15 cellular contexts compared by ENCODE assay signal in the genomic region with DNA sequence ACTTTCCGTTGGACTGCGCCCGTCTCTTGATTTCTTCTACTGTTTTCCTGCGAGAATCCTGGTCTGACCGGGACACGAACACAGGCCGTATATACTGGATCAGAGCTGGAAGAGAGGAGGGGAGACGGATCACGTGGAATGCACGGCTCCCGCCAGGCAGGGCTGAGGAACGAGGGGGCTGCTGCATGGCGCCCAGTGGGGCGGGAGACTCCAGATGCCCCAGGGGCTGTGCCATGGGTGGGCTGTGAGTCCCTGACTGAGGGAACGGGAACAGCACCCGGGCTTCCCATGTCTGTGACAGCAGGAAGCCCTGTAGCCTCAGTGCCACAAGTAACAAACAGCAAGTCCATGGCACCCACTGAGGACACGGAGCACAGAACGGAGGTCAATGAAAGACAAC. TPM values are rescaled to one million over a fixed set of nuclear protein-coding genes. Genes with fewer than 3 reads are reported as not detected.
DNase-seq lines count a peak whose midpoint lies in the region; ATAC-seq, FAIRE-seq and TF ChIP-seq lines count a peak whose summit lies in the region.
"Had no signal": no experiment of that assay in that cellular context is flagged by ENCODE, and none has a peak within 500 bp of the region (broad histone marks: within the 10 kb centered on the region; RNA-seq: fewer than 3 reads in every experiment).

No MANE protein-coding gene starts in this region.

- H4K20me1 ChIP-seq in IMR-90 (ENCODE audit: insufficient read depth, low read length) (peaks cover 26% of the 10 kb centered on the region), GM12878 (ENCODE audit: control insufficient read depth, insufficient read depth) (no peaks in the 10 kb centered on the region)

- SMC1A ChIA-PET in GM12878 (lab: Charles Lee; ENCODE audit: uncharacterized antibody, unreplicated experiment): interaction anchor here (1.0 to 9.4 kb wide), 5 partner anchors 8 to 47 kb away, joined by 4 to 93 read pairs (median 16); no protein-coding TSS in a partner anchor

- H3K9ac ChIP-seq in IMR-90 (ENCODE audit: low read depth, low read length) (no peak overlapping the region), GM12878 (ENCODE audit: control insufficient read depth, insufficient read depth, low read length) (peak overlapping the region; percentile 90), skeletal muscle satellite cell (ENCODE audit: low read depth, low read length) (no peak overlapping the region)

- POLR2A ChIA-PET in IMR-90 (lab: Charles Lee; ENCODE audit: unreplicated experiment) (no interaction called here), GM12878 (lab: Charles Lee) (interaction anchor here (0.7 to 10.2 kb wide), 6 partner anchors 8 to 34 kb away, joined by 3 to 108 read pairs (median 14); partner anchors contain the start of gene LPCAT1)

- peaks cover 7% of the 10 kb centered on the region; the same call in 1 of the 2 replicates for H3K4me1 ChIP-seq in IMR-90 (ENCODE audit: control insufficient read depth, insufficient read depth, low read length)
- H3K4me1 ChIP-seq in GM12878 (ENCODE audit: control insufficient read depth, insufficient read depth, low read length): peaks cover 84% of the 10 kb centered on the region
- H3K4me1 ChIP-seq in skeletal muscle satellite cell (ENCODE audit: control insufficient read depth, insufficient read depth, low read length): peaks cover 13% of the 10 kb centered on the region

- TF ChIP-seq CTCF in IMR-90 (conservative IDR thresholded peaks at IDR 0.05; ENCODE audit: low read depth, low read length) (no peak), GM12878 (IDR thresholded peaks at IDR 0.05 in 2 of 3, conservative IDR thresholded peaks at IDR 0.05 in 1 of 3; ENCODE audit: control insufficient read depth in 2 of 3, extremely low read depth in 1 of 3, insufficient read depth in 1 of 3, low read depth in 3 of 3, low read length in 3 of 3) (no peak)

- H2AK5ac ChIP-seq in IMR-90 (ENCODE audit: low read depth, low read length): peak overlapping the region; percentile 24

- intact Hi-C loops in IMR-90 (cut with micrococcal nuclease) (no loop called here), GM12878 (cut with micrococcal nuclease; ENCODE audit: unreplicated experiment) (loop anchor here (1.0 to 10.0 kb wide), 5 partner anchors 9 to 145 kb away; partner anchors contain the start of genes CLPTM1L and LPCAT1)

- no peak for FAIRE-seq in GM12878 (lab: Jason Lieb, UNC)

- H3K4me3 ChIP-seq in GM08714 (ENCODE audit: low read length): peak overlapping the region; percentile 4; the same call in 1 of the 2 replicates
- no peak overlapping the region for H3K4me3 ChIP-seq in IMR-90 (ENCODE audit: insufficient read depth, low read depth, low read length)
- H3K4me3 ChIP-seq in GM12878: peak overlapping the region; percentile 75
- H3K4me3 ChIP-seq in skeletal muscle satellite cell (ENCODE audit: low read length): no peak overlapping the region
- H3K4me3 ChIP-seq: dorsolateral prefrontal cortex had no signal

- BruUV-seq in IMR-90 (replicated peaks; lab: Mats Ljungman, UMichigan): no TSS peak
- BruUV-seq in GM12878 (replicated peaks; lab: Mats Ljungman, UMichigan): TSS peak; percentile 71

- no peak for TF ChIP-seq EP300 in GM12878 (IDR thresholded peaks at IDR 0.05; ENCODE audit: borderline replicate concordance in 1 of 2, control insufficient read depth in 1 of 2, low read depth in 2 of 2, low read length in 2 of 2)

- H2BK120ac ChIP-seq in IMR-90 (ENCODE audit: low read depth, low read length): no peak overlapping the region

- H3K4me2 ChIP-seq in IMR-90 (ENCODE audit: low read depth, low read length) (no peak overlapping the region), GM12878 (ENCODE audit: control insufficient read depth, insufficient read depth) (peak overlapping the region; percentile 95), skeletal muscle satellite cell (ENCODE audit: low read length) (peak overlapping the region; percentile 28)

- no peak overlapping the region for H4K8ac ChIP-seq in IMR-90 (ENCODE audit: low read depth in 2 of 2, low read length in 2 of 2)

- H3K4ac ChIP-seq in IMR-90 (ENCODE audit: low read depth, low read length): peak overlapping the region; percentile 8; the same call in 1 of the 2 replicates

- DNase-seq in IMR-90 (no peak), GM12878 (ENCODE audit: low read depth, low spot score) (no peak), COLO668 (lab: John Stamatoyannopoulos, UW; ENCODE audit: unreplicated experiment) (no peak), NAMALWA (ENCODE audit: low spot score) (no peak)
- DNase-seq: dorsolateral prefrontal cortex; H7; NCI-H1092 treated with DMSO at 0.1 percent for 48 hours; NCI-H2171; stimulated activated CD4-positive, alpha-beta T cell treated with anti-CD3 and anti-CD28 coated beads, Interleukin-12 subunit alpha, Interleukin-12 subunit beta, amount 100 ng/mL, for 4 hours; substantia nigra had no signal

- H3K27ac ChIP-seq in IMR-90 (ENCODE audit: insufficient read depth, low read length) (peak overlapping the region; percentile 36), GM12878 (ENCODE audit: control insufficient read depth, insufficient read depth) (peak overlapping the region; percentile 98)

- no peak overlapping the region for H2BK15ac ChIP-seq in IMR-90 (ENCODE audit: low read depth, low read length)

- H4K5ac ChIP-seq in IMR-90 (ENCODE audit: low read depth, low read length): no peak overlapping the region

- peak overlapping the region; percentile 2 for H2BK5ac ChIP-seq in IMR-90 (ENCODE audit: low read depth, low read length, poor library complexity, severe bottlenecking)

- no peak overlapping the region for H4K91ac ChIP-seq in IMR-90 (ENCODE audit: insufficient read depth, low read depth, low read length)

- H2BK20ac ChIP-seq in IMR-90 (ENCODE audit: low read depth, low read length): no peak overlapping the region

- H3K23ac ChIP-seq in IMR-90 (ENCODE audit: low read depth, low read length): no peak overlapping the region

- no peaks in the 10 kb centered on the region for H3K9me3 ChIP-seq in IMR-90 (ENCODE audit: control insufficient read depth, insufficient read depth, low read length)
- H3K9me3 ChIP-seq in GM12878 (replicated peaks; ENCODE audit: control insufficient read depth, insufficient read depth, low read length): no peaks in the 10 kb centered on the region
- no peaks in the 10 kb centered on the region for H3K9me3 ChIP-seq in skeletal muscle satellite cell (replicated peaks; ENCODE audit: low read length)

- no peak overlapping the region for H3K14ac ChIP-seq in IMR-90 (replicated peaks; ENCODE audit: low read depth, low read length)

- no peak overlapping the region for H3K18ac ChIP-seq in IMR-90 (ENCODE audit: low read depth, low read length)

- 0 out of 2 replicates have a peak, but pooled peaks cover 2% of the 10 kb centered on the region for H3K9me1 ChIP-seq in IMR-90 (ENCODE audit: insufficient read depth, low read length)

- TF ChIP-seq POLR2A in IMR-90 (IDR thresholded peaks at IDR 0.05; ENCODE audit: low read depth, low read length) (no peak), GM12878 (IDR thresholded peaks at IDR 0.05; ENCODE audit: low read depth, low read length) (peak; percentile 30; the same call in 1 of the 2 replicates)

- H3K27me3 ChIP-seq in IMR-90 (ENCODE audit: control insufficient read depth, insufficient read depth, low read length) (no peaks in the 10 kb centered on the region), GM12878 (replicated peaks in 1 of 2; ENCODE audit: control insufficient read depth in 2 of 2, insufficient read depth in 2 of 2, low read length in 1 of 2) (no peaks in the 10 kb centered on the region), skeletal muscle satellite cell (ENCODE audit: control insufficient read depth, insufficient read depth, low read length) (no peaks in the 10 kb centered on the region)
- H3K27me3 ChIP-seq: dorsolateral prefrontal cortex had no signal

- H3K79me1 ChIP-seq in IMR-90 (ENCODE audit: low read depth in 1 of 2, low read length in 2 of 2): peaks cover 10 to 20% of the 10 kb centered on the region in 2 experiments

- ATAC-seq in IMR-90 (ENCODE audit: low read depth): no peak
- no peak for ATAC-seq in GM12878
- no peak for ATAC-seq in GM19395 (IDR thresholded peaks at IDR 0.05; ENCODE audit: unreplicated experiment)
- ATAC-seq in GM19351 (IDR thresholded peaks at IDR 0.05; ENCODE audit: unreplicated experiment): no peak

- peak overlapping the region; percentile 10 for H2AK9ac ChIP-seq in IMR-90 (replicated peaks; ENCODE audit: low read depth, low read length, poor library complexity)

- CTCF ChIA-PET in IMR-90 (lab: Yijun Ruan, JAX) (no interaction called here), GM12878 (lab: Yijun Ruan, JAX) (interaction anchor here (1.1 to 4.5 kb wide), 7 partner anchors 8 to 154 kb away, joined by 4 to 43 read pairs (median 11); partner anchors contain the start of gene LPCAT1)

- H3K36me3 ChIP-seq in IMR-90 (ENCODE audit: control insufficient read depth, insufficient read depth, low read length): peaks cover 81% of the 10 kb centered on the region
- peaks cover 21 to 35% of the 10 kb centered on the region in 2 experiments for H3K36me3 ChIP-seq in GM12878 (ENCODE audit: control insufficient read depth in 2 of 2, insufficient read depth in 2 of 2, low read length in 1 of 2)
- H3K36me3 ChIP-seq in skeletal muscle satellite cell (ENCODE audit: insufficient read depth, low read length): peaks cover 75% of the 10 kb centered on the region

- no peak for TF ChIP-seq RAD21 in IMR-90 (IDR thresholded peaks at IDR 0.05; ENCODE audit: low read length)
- no peak for TF ChIP-seq RAD21 in GM12878 (IDR thresholded peaks at IDR 0.05; ENCODE audit: insufficient read depth, low read depth, low read length)

- no peak overlapping the region for H3K56ac ChIP-seq in IMR-90 (ENCODE audit: extremely low read depth, insufficient read depth, low read length)

- dilution Hi-C loops in IMR-90 (cut with HindIII; ENCODE audit: low sequenced_read_pairs, unreplicated experiment): no loop called here

- H3K79me2 ChIP-seq in GM12878 (ENCODE audit: control insufficient read depth, insufficient read depth, low read length): peaks cover 89% of the 10 kb centered on the region

- no peak overlapping the region for H2AFZ ChIP-seq in IMR-90 (replicated peaks; ENCODE audit: low read length, poor library complexity)
- H2AFZ ChIP-seq in GM12878 (ENCODE audit: control insufficient read depth, low read depth, low read length): no peak overlapping the region

- RAD21 ChIA-PET in GM12878 (lab: Charles Lee; ENCODE audit: unreplicated experiment): interaction anchor here (0.7 to 4.3 kb wide), 6 partner anchors 9 to 111 kb away, joined by 3 to 36 read pairs (median 9); no protein-coding TSS in a partner anchor

- in situ Hi-C loops in IMR-90 (cut with MboI; ENCODE audit: low sequenced_read_pairs) (loop anchor here (10.0 kb wide), 1 partner anchor 155 kb away; no protein-coding TSS in a partner anchor), GM12878 (cut with MboI) (loop anchor here (5.0 kb wide), 1 partner anchor 308 kb away; the partner anchor contains the start of gene MRPL36)

- WGBS in IMR-90 (ENCODE audit: extremely low coverage in 2 of 2, insufficient read length in 1 of 2), 2 experiments: 93% methylated on average over 15 of the region's 18 CpGs; no CpG with 5 or more reads in 1 of the 2 experiments
- 11% methylated on average over 18 of the region's 18 CpGs for WGBS in GM12878 (ENCODE audit: insufficient coverage, insufficient replicate concordance, low lambda C conversion rate, missing lambda C conversion rate)

RNA-seq across cellular contexts. Expression of gene LPCAT1, which starts 34.0 kb away (rescaled TPM):
- 17.7 and 22.2 TPM in 2 replicates for total RNA-seq in IMR-90 (2012; rRNA removed)
- 31.5 and 33.6 TPM in 2 replicates for polyA plus RNA-seq in IMR-90 (2012; rRNA removed)
- polyA plus RNA-seq in IMR-90 (2012; cell fraction: cytosol; rRNA removed): 38.2 and 38.4 TPM in 2 replicates
- polyA plus RNA-seq in IMR-90 (2012; cell fraction: nucleus; rRNA removed; ENCODE audit: low replicate concordance): 63.9 and 71.1 TPM in 2 replicates
- 365 and 373 TPM in 2 replicates for total RNA-seq in GM12878 (2013; cell fraction: nucleolus; rRNA removed)
- 67.6 and 74.7 TPM in 2 replicates for total RNA-seq in GM12878 (2014; rRNA removed)
- 58.9 and 59.4 TPM in 2 replicates for total RNA-seq in GM12878 (2014; rRNA removed; fragmentation: Illumina TruSeq; extraction: Trizol)
- 109 TPM in 2 replicates for total RNA-seq in GM12878 (2021)
- 26.1 TPM for polyA plus RNA-seq in GM12878 (2011; ENCODE audit: low read depth)
- polyA plus RNA-seq in GM12878 (2011; rRNA removed): 63.6 and 70.6 TPM in 2 replicates
- 70.3 and 92.5 TPM in 2 replicates for polyA plus RNA-seq in GM12878 (2011; cell fraction: cytosol; rRNA removed)
- polyA plus RNA-seq in GM12878 (2011; cell fraction: nucleus; rRNA removed): 197 and 246 TPM in 2 replicates
- 41.3 and 58.7 TPM in 2 replicates for polyA plus RNA-seq in GM12878 (2012)
- polyA plus RNA-seq in GM12878 (2014; fragmentation: Illumina TruSeq; extraction: Trizol): 84.5 and 93.5 TPM in 2 replicates
- polyA plus RNA-seq in GM12878 (2014; fragmentation: Nextera tagmentation; extraction: Ambion mirVana): 1 to 10 TPM; 2.3 to 7.0 TPM
- 94.1 and 94.8 TPM in 2 replicates for polyA plus RNA-seq in GM12878 (2014; rRNA removed)
- polyA plus RNA-seq in GM12878 (2016; fragmentation: Nextera tagmentation; extraction: Ambion mirVana): 10 to 100 TPM; 60.2 to 82.4 TPM
- 43.1 and 54.4 TPM in 2 replicates for polyA minus RNA-seq in GM12878 (2011; rRNA and poly(A)+ RNA removed)
- 25.0 and 34.6 TPM in 2 replicates for polyA minus RNA-seq in GM12878 (2011; cell fraction: cytosol; rRNA and poly(A)+ RNA removed)
- 71.8 and 93.6 TPM in 2 replicates for polyA minus RNA-seq in GM12878 (2011; cell fraction: nucleus; rRNA and poly(A)+ RNA removed)
- 54.4 and 55.5 TPM in 2 replicates for total RNA-seq in skeletal muscle satellite cell (2012; rRNA removed)

RNA-seq across cellular contexts. Expression of gene SLC6A3, which starts 44.5 kb away (rescaled TPM):
- total RNA-seq in IMR-90 (2012; rRNA removed) (not detected in 2 replicates), GM12878 (2014; rRNA removed) (not detected in 2 replicates), GM12878 (2014; rRNA removed; fragmentation: Illumina TruSeq; extraction: Trizol) (not detected in 2 replicates), GM12878 (2021) (not detected in 2 replicates)
- polyA plus RNA-seq in IMR-90 (2012; rRNA removed) (not detected in 2 replicates), GM12878 (2011; rRNA removed) (0.01 TPM in 1 of 2 replicates, not detected in the other), GM12878 (2014; fragmentation: Illumina TruSeq; extraction: Trizol) (not detected in 2 replicates), GM12878 (2014; fragmentation: Nextera tagmentation; extraction: Ambion mirVana) (not detected), GM12878 (2014; rRNA removed) (not detected in 2 replicates), GM12878 (2016; fragmentation: Nextera tagmentation; extraction: Ambion mirVana) (not detected)
- not detected in 2 replicates for polyA plus RNA-seq in IMR-90 (2012; cell fraction: cytosol; rRNA removed)
- polyA plus RNA-seq in IMR-90 (2012; cell fraction: nucleus; rRNA removed; ENCODE audit: low replicate concordance): not detected in 2 replicates
- not detected in 2 replicates for total RNA-seq in GM12878 (2013; cell fraction: nucleolus; rRNA removed)
- polyA plus RNA-seq in GM12878 (2011; ENCODE audit: low read depth): not detected
- polyA plus RNA-seq in GM12878 (2011; cell fraction: cytosol; rRNA removed): 0.05 TPM in 1 of 2 replicates, not detected in the other
- not detected in 2 replicates for polyA plus RNA-seq in GM12878 (2011; cell fraction: nucleus; rRNA removed)
- polyA plus RNA-seq in GM12878 (2012): 0.07 and 0.18 TPM in 2 replicates
- not detected in 2 replicates for polyA minus RNA-seq in GM12878 (2011; rRNA and poly(A)+ RNA removed)
- not detected in 2 replicates for polyA minus RNA-seq in GM12878 (2011; cell fraction: cytosol; rRNA and poly(A)+ RNA removed)
- polyA minus RNA-seq in GM12878 (2011; cell fraction: nucleus; rRNA and poly(A)+ RNA removed): not detected in 2 replicates
- not detected in 2 replicates for total RNA-seq in skeletal muscle satellite cell (2012; rRNA removed)
- total RNA-seq: mononuclear cell had no signal

Comparison
In these comparisons a context has a peak if more than half of its experiments do, and no peak if none do; other contexts are left out.
1. H3K4me3 ChIP-seq: peak in GM08714 (single experiment) and GM12878 (single experiment); none in IMR-90 (single experiment) and skeletal muscle satellite cell (single experiment).